17 cellular contexts compared by ENCODE assay signal in genomic region chr10:20970044-20970443, GRCh38.
DNase-seq lines count a peak whose midpoint lies in the region; ATAC-seq and TF ChIP-seq lines count a peak whose summit lies in the region.
"Had no signal": no experiment of that assay in that cellular context is flagged by ENCODE, and none has a peak within 500 bp of the region (broad histone marks: within the 10 kb centered on the region; RNA-seq: fewer than 3 reads in every experiment).

No MANE protein-coding gene starts in this region.

- in situ Hi-C loops in Panc1 (cut with HindIII; ENCODE audit: low pct_unique_long_range_greater_than_20kb, low sequenced_read_pairs), result no loop called here

- peak; percentile 60 for DNase-seq in A172 (ENCODE audit: low spot score)
- peak; percentile 10 for DNase-seq in Panc1 (ENCODE audit: low read depth, low spot score)
- peak; percentile 61 for DNase-seq in fibroblast of gingiva (ENCODE audit: low read depth)
- no peak for DNase-seq in HK-2 (ENCODE audit: unreplicated experiment)
- DNase-seq in stimulated activated CD4-positive, alpha-beta T cell treated with anti-CD3 and anti-CD28 coated beads, Interleukin-4, amount 100 ng/mL, for 1 hour, result no peak
- DNase-seq in SK-N-DZ (ENCODE audit: low spot score), result no peak
- DNase-seq in activated T-cell treated with anti-CD3 and anti-CD28 coated beads, Interleukin-2, amount 50 U/mL, for 48 hours, result no peak
- DNase-seq: activated CD4-positive, alpha-beta T cell treated with anti-CD3 and anti-CD28 coated beads, Interleukin-2, amount 10 ng/mL, durations not matched to agents 7 days and 5 days; activated T-cell treated with anti-CD3 and anti-CD28 coated beads, Interleukin-2, amount 50 U/mL, for 4 hours; colonic mucosa; midbrain; NCI-H1694; NCI-H510A; stomach; T-helper 9 cell had no signal

- no peak overlapping the region for H3K4me3 ChIP-seq in Panc1 (ENCODE audit: low read depth in 2 of 2, low read length in 2 of 2)
- H3K4me3 ChIP-seq: colonic mucosa, skin epidermis, stomach had no signal

- POLR2A ChIA-PET in Panc1 (lab: Charles Lee), result no interaction called here

- intact Hi-C loops in Panc1 (cut with micrococcal nuclease; ENCODE audit: unreplicated experiment), result no loop called here

- ATAC-seq in GM21528 (IDR thresholded peaks at IDR 0.05; ENCODE audit: low FRiP score, unreplicated experiment) (peak; percentile 9), Panc1 (peak; percentile 80)
- ATAC-seq: activated T-cell treated with anti-CD3 and anti-CD28 coated beads, Interleukin-2, amount 50 U/mL, for 4 hours had no signal

- no peaks in the 10 kb centered on the region for H3K27me3 ChIP-seq in Panc1 (ENCODE audit: control insufficient read depth, insufficient read depth, low read length)
- H3K27me3 ChIP-seq: colonic mucosa, stomach had no signal

- no peaks in the 10 kb centered on the region for H3K36me3 ChIP-seq in Panc1 (ENCODE audit: control insufficient read depth, insufficient read depth, low read length)
- H3K36me3 ChIP-seq: colonic mucosa, stomach had no signal

- no peak overlapping the region for H3K27ac ChIP-seq in Panc1 (ENCODE audit: low read length)
- H3K27ac ChIP-seq: colonic mucosa, skin epidermis, stomach had no signal

- no TSS peak for BruUV-seq in Panc1 (replicated peaks; lab: Mats Ljungman, UMichigan)

- H3K4me1 ChIP-seq in Panc1 (ENCODE audit: control insufficient read depth, insufficient read depth, low read length), result no peaks in the 10 kb centered on the region
- H3K4me1 ChIP-seq: colonic mucosa, stomach had no signal

- no peaks in the 10 kb centered on the region for H3K9me3 ChIP-seq in Panc1 (ENCODE audit: control insufficient read depth, insufficient read depth, low read depth, low read length)
- H3K9me3 ChIP-seq: colonic mucosa, stomach had no signal

- CTCF ChIA-PET in Panc1 (lab: Charles Lee), result no interaction called here

- TF ChIP-seq CTCF in Panc1 (IDR thresholded peaks at IDR 0.05), result no peak

Comparison
In these comparisons a context has a peak if more than half of its experiments do, and no peak if none do; other contexts are left out.
1. DNase-seq: peak in A172 (single experiment), Panc1 (single experiment) and fibroblast of gingiva (single experiment); none in HK-2 (single experiment), stimulated activated CD4-positive, alpha-beta T cell treated with anti-CD3 and anti-CD28 coated beads, Interleukin-4, amount 100 ng/mL, for 1 hour (single experiment), SK-N-DZ (single experiment) and activated T-cell treated with anti-CD3 and anti-CD28 coated beads, Interleukin-2, amount 50 U/mL, for 48 hours (0 of 2).